ENCODE assay signal across 28 cellular contexts in genomic region chrX:20364238-20364637, GRCh38.
"Had no signal": no experiment of that assay in that cellular context is flagged by ENCODE, and none has a peak within 500 bp of the region (broad histone marks: within the 10 kb centered on the region; RNA-seq: fewer than 3 reads in every experiment).

No MANE protein-coding gene starts in this region.

- H3K4me3 ChIP-seq: pancreas, prostate gland, skin epidermis, smooth muscle cell, spleen, suprapubic skin, testis, tibial artery, transverse colon, upper lobe of right lung, uterus had no signal

- ATAC-seq: naive thymus-derived CD8-positive, alpha-beta T cell; natural killer cell treated with Interleukin-12 subunit alpha and Interleukin-12 subunit beta and Interleukin-15 and Interleukin-18, amount 100 ng/mL, for 72 hours; pancreas; right cardiac atrium; sciatic nerve; stimulated activated memory B cell treated with anti-CD40 and anti-IgM and Interleukin-4, amounts not matched to agents 10 μg/mL and 1 μg/mL and 100 μg/mL, for 72 hours; stimulated activated naive CD8-positive, alpha-beta T cell treated with anti-CD3 and anti-CD28 coated beads, Interleukin-15, amount 100 ng/mL, for 72 hours; stimulated activated naive CD8-positive, alpha-beta T cell treated with anti-CD3 and anti-CD28 coated beads, Interleukin-15, Interleukin-2, amounts not matched to agents 100 U/mL and 50 U/mL, for 24 hours; upper lobe of right lung had no signal

- H3K4me1 ChIP-seq: prostate gland, spleen, testis, upper lobe of right lung, uterus had no signal

- H3K9me3 ChIP-seq: neutrophil, pancreas, prostate gland, spleen, suprapubic skin, testis, tibial artery, transverse colon, upper lobe of right lung, uterus had no signal

- H3K27ac ChIP-seq: neutrophil, prostate gland, skin epidermis, spleen, suprapubic skin, testis, tibial artery, uterus had no signal

- DNase-seq: naive thymus-derived CD8-positive, alpha-beta T cell; nephron progenitor cell; nucleus accumbens; pancreas; right cardiac atrium; spleen; stimulated activated CD4-positive, alpha-beta T cell treated with anti-CD3 and anti-CD28 coated beads, Interleukin-12 subunit alpha, Interleukin-12 subunit beta, amount 100 ng/mL, for 4 hours; stimulated activated CD4-positive, alpha-beta T cell treated with anti-CD3 and anti-CD28 coated beads, Interleukin-1b, Interleukin-23, amount 100 ng/mL, for 48 hours; stimulated activated CD4-positive, alpha-beta T cell treated with anti-CD3 and anti-CD28 coated beads, Interleukin-4, amount 100 ng/mL, for 1 hour; stimulated activated CD4-positive, alpha-beta T cell treated with anti-CD3 and anti-CD28 coated beads, Interleukin-4, amount 100 ng/mL, for 4 hours; stimulated activated CD8-positive, alpha-beta memory T cell treated with anti-CD3 and anti-CD28 coated beads, Interleukin-4, amount 100 ng/mL, for 48 hours; stimulated activated naive CD4-positive, alpha-beta T cell; stimulated activated naive CD8-positive, alpha-beta T cell treated with anti-CD3 and anti-CD28 coated beads, Interleukin-15, amount 100 ng/mL, for 72 hours; stimulated activated naive CD8-positive, alpha-beta T cell treated with anti-CD3 and anti-CD28 coated beads, Interleukin-15, Interleukin-2, amounts not matched to agents 100 U/mL and 50 U/mL, for 24 hours; substantia nigra; testis; tibial artery; transverse colon; upper lobe of right lung; uterus had no signal

- H3K4me2 ChIP-seq: smooth muscle cell had no signal

- H3K36me3 ChIP-seq: neutrophil, pancreas, prostate gland, spleen, suprapubic skin, tibial artery, transverse colon, upper lobe of right lung, uterus had no signal

- H3K27me3 ChIP-seq: neutrophil, pancreas, suprapubic skin, testis, tibial artery, transverse colon, upper lobe of right lung, uterus had no signal
